ENCODE assay signal across 2 cellular contexts in the genomic region with DNA sequence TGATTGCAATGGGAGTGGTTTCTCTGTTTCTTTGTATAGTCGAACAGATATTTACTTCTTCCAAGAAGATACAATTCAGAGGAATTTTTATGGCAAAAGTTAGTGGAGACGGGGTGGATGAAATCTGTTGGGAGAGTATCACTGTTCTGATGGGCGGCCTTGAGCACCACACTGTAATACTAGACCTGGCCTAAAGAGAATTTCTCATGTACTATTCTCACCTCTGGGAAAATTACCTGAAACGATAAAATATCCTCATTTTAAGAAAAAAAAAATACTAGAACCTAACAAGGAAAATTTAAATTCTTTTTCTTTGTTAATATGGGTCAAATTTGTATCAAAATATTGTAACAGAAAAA. TPM values are rescaled to one million over a fixed set of nuclear protein-coding genes. Genes with fewer than 3 reads are reported as not detected.
"Had no signal": no experiment of that assay in that cellular context is flagged by ENCODE, and none has a peak within 500 bp of the region (broad histone marks: within the 10 kb centered on the region; RNA-seq: fewer than 3 reads in every experiment).

No MANE protein-coding gene starts in this region.

RNA-seq across cellular contexts. Expression of gene AKR1C2, which starts 39.9 kb away (rescaled TPM):
- total RNA-seq: activated T-helper 2 cell treated with anti-CD3 and anti-CD28 coated beads, Interferon-gamma antibody, Interleukin-2, Interleukin-4, amounts not matched to agents 10 μg/mL and 5 μg/mL and 100 μg/mL, durations not matched to agents 14 hours and 24 hours and 36 hours; natural killer cell treated with Interleukin-12 subunit alpha and Interleukin-12 subunit beta and Interleukin-15 and Interleukin-18, amount 100 ng/mL, for 72 hours had no signal
